15 cellular contexts compared by ENCODE assay signal in genomic region chr17:73365934-73366623, GRCh38. TPM values are rescaled to one million over a fixed set of nuclear protein-coding genes. Genes with fewer than 3 reads are reported as not detected.
DNase-seq lines count a peak whose midpoint lies in the region; ATAC-seq and TF ChIP-seq lines count a peak whose summit lies in the region.
"Had no signal": no experiment of that assay in that cellular context is flagged by ENCODE, and none has a peak within 500 bp of the region (broad histone marks: within the 10 kb centered on the region; RNA-seq: fewer than 3 reads in every experiment).

No MANE protein-coding gene starts in this region.

- TF ChIP-seq POLR2A in esophagus muscularis mucosa (IDR thresholded peaks at IDR 0.05; ENCODE audit: low read depth), result no peak
- no peak for TF ChIP-seq POLR2A in tibial nerve (IDR thresholded peaks at IDR 0.05)

- H3K4me2 ChIP-seq in Karpas-422 (ENCODE audit: low read depth, low read length, poor library complexity, severe bottlenecking), result peak overlapping the region; percentile 70

- peak overlapping the region; percentile 73 for H3K27ac ChIP-seq in Karpas-422 (ENCODE audit: low read length)
- peak overlapping the region; percentile 47 to 66 (median 48) for H3K27ac ChIP-seq in esophagus muscularis mucosa (replicated peaks in 1 of 4)
- H3K27ac ChIP-seq in tibial nerve, result peak overlapping the region; percentile 56 to 88 (median 77)

- no peaks in the 10 kb centered on the region for H3K36me3 ChIP-seq in Karpas-422 (ENCODE audit: insufficient read depth, low read length)
- no peaks in the 10 kb centered on the region for H3K36me3 ChIP-seq in esophagus muscularis mucosa
- no peaks in the 10 kb centered on the region for H3K36me3 ChIP-seq in tibial nerve

- no peak for TF ChIP-seq CTCF in esophagus muscularis mucosa (IDR thresholded peaks at IDR 0.05)
- TF ChIP-seq CTCF in tibial nerve (IDR thresholded peaks at IDR 0.05), result peak in 1 of 5 experiments; percentile 18

- DNase-seq in Karpas-422 (peak; percentile 92), esophagus muscularis mucosa (ENCODE audit: extremely low spot score) (no peak), midbrain (lab: John Stamatoyannopoulos, UW) (peak; percentile 32), tibial nerve (ENCODE audit: low spot score in 2 of 2) (peak; percentile 47 to 50), putamen (ENCODE audit: low spot score) (no peak), DMS153 treated with DMSO at 0.1 percent for 48 hours (lab: John Stamatoyannopoulos, UW; ENCODE audit: unreplicated experiment) (no peak)
- no peak for DNase-seq in activated CD8-positive, alpha-beta memory T cell treated with anti-CD3 and anti-CD28 coated beads, Interleukin-2, amount 50 U/mL, for 4 hours
- DNase-seq: activated CD8-positive, alpha-beta T cell treated with anti-CD3 and anti-CD28 coated beads, Interleukin-2, amount 10 ng/mL, durations not matched to agents 7 days and 5 days; Caco-2; effector memory CD8-positive, alpha-beta T cell; naive thymus-derived CD4-positive, alpha-beta T cell; NK-92 treated with Interleukin-12 subunit alpha and Interleukin-12 subunit beta, amount 100 ng/mL, for 24 hours; T-cell had no signal

- TF ChIP-seq EP300 in esophagus muscularis mucosa (IDR thresholded peaks at IDR 0.05) (peak; percentile 64), tibial nerve (IDR thresholded peaks at IDR 0.05) (peak; percentile 81 to 88)

- H3K79me2 ChIP-seq in Karpas-422 (ENCODE audit: low read length), result no peaks in the 10 kb centered on the region

- 70% methylated on average over 13 of the region's 21 CpGs for WGBS in esophagus muscularis mucosa
- 46 to 56% methylated on average over 19 to 21 of the region's 21 CpGs for WGBS in tibial nerve, 2 donors

- H4K20me1 ChIP-seq in Karpas-422 (ENCODE audit: insufficient read depth, low read depth, low read length), result no peaks in the 10 kb centered on the region

- H3K9ac ChIP-seq in Karpas-422 (ENCODE audit: low read length), result peak overlapping the region; percentile 65

- no peaks in the 10 kb centered on the region for H3K9me3 ChIP-seq in Karpas-422 (ENCODE audit: low read length)
- H3K9me3 ChIP-seq in esophagus muscularis mucosa, result no peaks in the 10 kb centered on the region
- H3K9me3 ChIP-seq in tibial nerve, result no peaks in the 10 kb centered on the region
- H3K9me3 ChIP-seq: Caco-2 had no signal

- no peaks in the 10 kb centered on the region for H3K27me3 ChIP-seq in Karpas-422 (ENCODE audit: low read length)
- H3K27me3 ChIP-seq in esophagus muscularis mucosa, result peaks cover 0 to 8% (median 0%) of the 10 kb centered on the region in 4 donors
- H3K27me3 ChIP-seq in tibial nerve, result no peaks in the 10 kb centered on the region

- H2AFZ ChIP-seq in Karpas-422 (ENCODE audit: low read length), result no peak overlapping the region; the same call in 1 of the 2 replicates

- no peaks in the 10 kb centered on the region for H3K9me2 ChIP-seq in Karpas-422 (replicated peaks; ENCODE audit: insufficient read depth, low read length)

- peaks cover 41% of the 10 kb centered on the region for H3K4me1 ChIP-seq in Karpas-422 (ENCODE audit: low read length)
- peaks cover 11 to 27% (median 16%) of the 10 kb centered on the region in 4 donors for H3K4me1 ChIP-seq in esophagus muscularis mucosa
- H3K4me1 ChIP-seq in tibial nerve, result peaks cover 0 to 27% (median 16%) of the 10 kb centered on the region in 4 donors
- H3K4me1 ChIP-seq: Caco-2 had no signal

- no peak for ATAC-seq in activated CD4-positive, CD25-positive, alpha-beta regulatory T cell treated with anti-CD3 and anti-CD28 coated beads, Interleukin-2, amount 50 U/mL, for 24 hours
- ATAC-seq: activated CD8-positive, alpha-beta T cell treated with anti-CD3 and anti-CD28 coated beads, Interleukin-2, amount 10 ng/mL, durations not matched to agents 7 days and 5 days; activated naive CD4-positive, alpha-beta T cell treated with anti-CD3 and anti-CD28 coated beads, Interleukin-2, amount 50 U/mL, for 72 hours; effector memory CD8-positive, alpha-beta T cell; naive thymus-derived CD4-positive, alpha-beta T cell; T-cell had no signal

- peak overlapping the region; percentile 47 for H3K4me3 ChIP-seq in Karpas-422 (ENCODE audit: low read length)
- H3K4me3 ChIP-seq in esophagus muscularis mucosa, result no peak overlapping the region
- no peak overlapping the region for H3K4me3 ChIP-seq in tibial nerve

- intact Hi-C loops in esophagus muscularis mucosa (cut with DNase I), result loop anchor here (5.0 kb wide), 1 partner anchor 54 kb away; the partner anchor contains the start of gene CDC42EP4

RNA-seq across cellular contexts. Expression of gene CDC42EP4, which starts 54.3 kb away (rescaled TPM):
- not detected in 2 replicates for total RNA-seq in Karpas-422 (2014; rRNA removed; shearing (Covaris generic); ENCODE audit: low replicate concordance)
- total RNA-seq in esophagus muscularis mucosa (100 to 1,000 TPM in 2 of 4 donors, 10 to 100 TPM in 2; 48.6 to 129 (median 104) TPM), tibial nerve (100 to 1,000 TPM in 3 of 4 donors, 10 to 100 TPM in 1; 93.3 to 121 (median 117) TPM)

Comparison
In these comparisons a context has a peak if more than half of its experiments do, and no peak if none do; other contexts are left out.
1. DNase-seq: peak in Karpas-422 (single experiment), midbrain (single experiment) and tibial nerve (2 of 2); none in esophagus muscularis mucosa (single experiment), activated CD8-positive, alpha-beta memory T cell treated with anti-CD3 and anti-CD28 coated beads, Interleukin-2, amount 50 U/mL, for 4 hours (single experiment), putamen (single experiment) and DMS153 treated with DMSO at 0.1 percent for 48 hours (single experiment).
2. RNA of gene CDC42EP4, which starts 54.3 kb away (total RNA-seq): 48.6 to 129 TPM in esophagus muscularis mucosa and 93.3 to 121 TPM in tibial nerve; not detected in Karpas-422; every median in the first group is over 10 times any median in the second.
3. Peak in every context shown above with its lines, with median percentiles within 50 percentile points of each other: H3K27ac ChIP-seq.